ENCODE assay signal across 8 cellular contexts in genomic region chr5:32585446-32586250, GRCh38. TPM values are rescaled to one million over a fixed set of nuclear protein-coding genes. Genes with fewer than 3 reads are reported as not detected.
DNase-seq lines count a peak whose midpoint lies in the region; ATAC-seq and TF ChIP-seq lines count a peak whose summit lies in the region.

SUB1 (plus strand) TSS chr5:32585557; CDS start chr5:32588513, 2,956 bp downstream.

- peak within 1 kb of the TSS; percentile 96 for H3K4me3 ChIP-seq in GM06990 (replicated peaks; ENCODE audit: low read depth, low read length)
- H3K4me3 ChIP-seq in SK-N-SH (ENCODE audit: low read depth in 2 of 2, low read length in 1 of 2): peak within 1 kb of the TSS; percentile 78
- H3K4me3 ChIP-seq in testis: peak within 1 kb of the TSS; percentile 100

- H3K9me3 ChIP-seq in SK-N-SH: no peaks in the 10 kb centered on the region
- H3K9me3 ChIP-seq in testis: no peaks in the 10 kb centered on the region

- H3K27me3 ChIP-seq in GM06990 (replicated peaks; ENCODE audit: control insufficient read depth, insufficient read depth, low read length) (no peaks in the 10 kb centered on the region), SK-N-SH (ENCODE audit: insufficient read depth) (no peaks in the 10 kb centered on the region), testis (no peaks in the 10 kb centered on the region)

- TF ChIP-seq CTCF in GM06990 (IDR thresholded peaks at IDR 0.05; ENCODE audit: insufficient read depth, low read length, poor library complexity, severe bottlenecking): no peak
- TF ChIP-seq CTCF in SK-N-SH (IDR thresholded peaks at IDR 0.05): peak; percentile 29; the same call in 1 of the 2 replicates
- TF ChIP-seq CTCF in omental fat pad (IDR thresholded peaks at IDR 0.05): no peak
- TF ChIP-seq CTCF in testis (IDR thresholded peaks at IDR 0.05): peak in 1 of 3 experiments; percentile 9

- intact Hi-C loops in testis (cut with DNase I; ENCODE audit: low total_unique reads): loop anchor here (5.0 kb wide), 1 partner anchor 93 kb away; no protein-coding TSS in a partner anchor

- CTCF ChIA-PET in SK-N-SH (lab: Yijun Ruan, JAX): interaction anchor here (0.7 to 1.3 kb wide), 7 partner anchors 27 to 761 kb away, joined by 3 to 13 read pairs (median 3); no protein-coding TSS in a partner anchor

- WGBS in SK-N-SH (ENCODE audit: low lambda C conversion rate): under 1% methylated on average over 66 of the region's 86 CpGs
- WGBS in testis, 2 donors: 1% methylated on average over 50 to 74 of the region's 86 CpGs

- POLR2A ChIA-PET in SK-N-SH (lab: Yijun Ruan, JAX): no interaction called here

- TF ChIP-seq RAD21 in SK-N-SH (IDR thresholded peaks at IDR 0.05; ENCODE audit: low read length): no peak

- peak; percentile 44 for ATAC-seq in HG02588 (IDR thresholded peaks at IDR 0.05; ENCODE audit: unreplicated experiment)
- peak; percentile 83 for ATAC-seq in omental fat pad (ENCODE audit: low FRiP score)

- peak within 1 kb of the TSS; percentile 92 to 99 for H3K27ac ChIP-seq in SK-N-SH (ENCODE audit: low read depth in 2 of 2, low read length in 1 of 2)
- H3K27ac ChIP-seq in testis: peak within 1 kb of the TSS; percentile 100

- peak within 1 kb of the TSS; percentile 95 for H3K4me2 ChIP-seq in SK-N-SH

- H3K9me2 ChIP-seq in SK-N-SH: no peaks in the 10 kb centered on the region

- no peak; a peak in 1 of 4 replicates for TF ChIP-seq EP300 in SK-N-SH (IDR thresholded peaks at IDR 0.05; ENCODE audit: borderline replicate concordance in 1 of 2, low read depth in 1 of 2, low read length in 1 of 2)

- H4K20me1 ChIP-seq in SK-N-SH (ENCODE audit: insufficient read depth): peaks cover 45% of the 10 kb centered on the region

- no peaks in the 10 kb centered on the region; the same call in 1 of the 2 replicates for H3K36me3 ChIP-seq in GM06990 (ENCODE audit: control insufficient read depth, insufficient read depth, low read length)
- H3K36me3 ChIP-seq in SK-N-SH (replicated peaks in 1 of 2; ENCODE audit: control insufficient read depth in 1 of 2, insufficient read depth in 2 of 2, low read length in 1 of 2): peaks cover 8 to 30% of the 10 kb centered on the region in 2 experiments
- no peaks in the 10 kb centered on the region for H3K36me3 ChIP-seq in testis (ENCODE audit: low read depth, missing control alignments)

- H3K79me2 ChIP-seq in SK-N-SH (ENCODE audit: insufficient read depth): peaks cover 53% of the 10 kb centered on the region

- peak within 1 kb of the TSS; percentile 86 for H2AFZ ChIP-seq in SK-N-SH (ENCODE audit: low read depth)

- TF ChIP-seq POLR2A in testis (IDR thresholded peaks at IDR 0.05): peak; percentile 68

- H3K9ac ChIP-seq in SK-N-SH: peak within 1 kb of the TSS; percentile 100

- DNase-seq in GM06990 (ENCODE audit: extremely low read depth, insufficient read length): peak; percentile 95
- DNase-seq in NCI-H1048 (lab: John Stamatoyannopoulos, UW): peak; percentile 77
- peak; percentile 96 for DNase-seq in SK-N-SH
- peak; percentile 95 for DNase-seq in activated naive CD4-positive, alpha-beta T cell treated with anti-CD3 and anti-CD28 coated beads, Interleukin-2, amount 50 U/mL, for 16 hours
- DNase-seq in glomerular endothelial cell (ENCODE audit: extremely low read depth, low read depth, low spot score): peak; percentile 64
- peak; percentile 89 for DNase-seq in omental fat pad (ENCODE audit: low spot score)
- peak; percentile 95 for DNase-seq in testis

- H3F3A ChIP-seq in SK-N-SH (replicated peaks; ENCODE audit: insufficient read depth): peaks cover 29% of the 10 kb centered on the region

- H3K4me1 ChIP-seq in SK-N-SH (ENCODE audit: control insufficient read depth in 1 of 2, insufficient read depth in 2 of 2, low read depth in 1 of 2, low read length in 1 of 2) (peaks cover 5 to 7% of the 10 kb centered on the region in 2 experiments; a peak in 3 of 4 replicates), testis (peaks cover 15% of the 10 kb centered on the region)

TF ChIP-seq in SK-N-SH, 30 proteins besides CTCF, POLR2A, EP300 and RAD21 (continues in another document):
- TF ChIP-seq GABPA (IDR thresholded peaks at IDR 0.05; ENCODE audit: low read depth): peak; percentile 71
- TF ChIP-seq NRF1 (IDR thresholded peaks at IDR 0.05; ENCODE audit: low read depth, low read length): no peak
- TF ChIP-seq, protein P1, sequence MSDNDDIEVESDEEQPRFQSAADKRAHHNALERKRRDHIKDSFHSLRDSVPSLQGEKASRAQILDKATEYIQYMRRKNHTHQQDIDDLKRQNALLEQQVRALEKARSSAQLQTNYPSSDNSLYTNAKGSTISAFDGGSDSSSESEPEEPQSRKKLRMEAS (IDR thresholded peaks at IDR 0.05; ENCODE audit: low read depth): peak; percentile 71
- no peak for TF ChIP-seq MEF2A (IDR thresholded peaks at IDR 0.05; ENCODE audit: borderline replicate concordance, low read depth)
- no peak for TF ChIP-seq FOSL2 (IDR thresholded peaks at IDR 0.05; ENCODE audit: borderline replicate concordance, low read depth)
- TF ChIP-seq TEAD4 (IDR thresholded peaks at IDR 0.05; ENCODE audit: borderline replicate concordance, insufficient read depth): 0 out of 2 replicates have a peak, but pooled peaks have one; percentile 17
- no peak for TF ChIP-seq CHD2 (IDR thresholded peaks at IDR 0.05; ENCODE audit: low read length, partially characterized antibody)
- TF ChIP-seq, protein P2, sequence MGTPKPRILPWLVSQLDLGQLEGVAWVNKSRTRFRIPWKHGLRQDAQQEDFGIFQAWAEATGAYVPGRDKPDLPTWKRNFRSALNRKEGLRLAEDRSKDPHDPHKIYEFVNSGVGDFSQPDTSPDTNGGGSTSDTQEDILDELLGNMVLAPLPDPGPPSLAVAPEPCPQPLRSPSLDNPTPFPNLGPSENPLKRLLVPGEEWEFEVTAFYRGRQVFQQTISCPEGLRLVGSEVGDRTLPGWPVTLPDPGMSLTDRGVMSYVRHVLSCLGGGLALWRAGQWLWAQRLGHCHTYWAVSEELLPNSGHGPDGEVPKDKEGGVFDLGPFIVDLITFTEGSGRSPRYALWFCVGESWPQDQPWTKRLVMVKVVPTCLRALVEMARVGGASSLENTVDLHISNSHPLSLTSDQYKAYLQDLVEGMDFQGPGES (IDR thresholded peaks at IDR 0.05; ENCODE audit: low read depth, low read length): no peak
- no peak; the same call in 1 of the 2 replicates for TF ChIP-seq NFIC (IDR thresholded peaks at IDR 0.05; ENCODE audit: borderline replicate concordance)
- TF ChIP-seq RFX5 (IDR thresholded peaks at IDR 0.05; ENCODE audit: low read length): no peak
- 0 out of 2 replicates have a peak, but pooled peaks have one; percentile 4 for TF ChIP-seq SMC3 (IDR thresholded peaks at IDR 0.05; ENCODE audit: low read depth, low read length)
- no peak for TF ChIP-seq FOXM1 (IDR thresholded peaks at IDR 0.05; ENCODE audit: low read depth)
- TF ChIP-seq RCOR1 (IDR thresholded peaks at IDR 0.05; ENCODE audit: low read length): 0 out of 2 replicates have a peak, but pooled peaks have one; percentile 29
- TF ChIP-seq, protein P3, sequence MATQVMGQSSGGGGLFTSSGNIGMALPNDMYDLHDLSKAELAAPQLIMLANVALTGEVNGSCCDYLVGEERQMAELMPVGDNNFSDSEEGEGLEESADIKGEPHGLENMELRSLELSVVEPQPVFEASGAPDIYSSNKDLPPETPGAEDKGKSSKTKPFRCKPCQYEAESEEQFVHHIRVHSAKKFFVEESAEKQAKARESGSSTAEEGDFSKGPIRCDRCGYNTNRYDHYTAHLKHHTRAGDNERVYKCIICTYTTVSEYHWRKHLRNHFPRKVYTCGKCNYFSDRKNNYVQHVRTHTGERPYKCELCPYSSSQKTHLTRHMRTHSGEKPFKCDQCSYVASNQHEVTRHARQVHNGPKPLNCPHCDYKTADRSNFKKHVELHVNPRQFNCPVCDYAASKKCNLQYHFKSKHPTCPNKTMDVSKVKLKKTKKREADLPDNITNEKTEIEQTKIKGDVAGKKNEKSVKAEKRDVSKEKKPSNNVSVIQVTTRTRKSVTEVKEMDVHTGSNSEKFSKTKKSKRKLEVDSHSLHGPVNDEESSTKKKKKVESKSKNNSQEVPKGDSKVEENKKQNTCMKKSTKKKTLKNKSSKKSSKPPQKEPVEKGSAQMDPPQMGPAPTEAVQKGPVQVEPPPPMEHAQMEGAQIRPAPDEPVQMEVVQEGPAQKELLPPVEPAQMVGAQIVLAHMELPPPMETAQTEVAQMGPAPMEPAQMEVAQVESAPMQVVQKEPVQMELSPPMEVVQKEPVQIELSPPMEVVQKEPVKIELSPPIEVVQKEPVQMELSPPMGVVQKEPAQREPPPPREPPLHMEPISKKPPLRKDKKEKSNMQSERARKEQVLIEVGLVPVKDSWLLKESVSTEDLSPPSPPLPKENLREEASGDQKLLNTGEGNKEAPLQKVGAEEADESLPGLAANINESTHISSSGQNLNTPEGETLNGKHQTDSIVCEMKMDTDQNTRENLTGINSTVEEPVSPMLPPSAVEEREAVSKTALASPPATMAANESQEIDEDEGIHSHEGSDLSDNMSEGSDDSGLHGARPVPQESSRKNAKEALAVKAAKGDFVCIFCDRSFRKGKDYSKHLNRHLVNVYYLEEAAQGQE (IDR thresholded peaks at IDR 0.05; ENCODE audit: low read depth, low read length): peak; percentile 64; the same call in 1 of the 2 replicates
- no peak for TF ChIP-seq JUND (IDR thresholded peaks at IDR 0.05)
- TF ChIP-seq, protein P4, sequence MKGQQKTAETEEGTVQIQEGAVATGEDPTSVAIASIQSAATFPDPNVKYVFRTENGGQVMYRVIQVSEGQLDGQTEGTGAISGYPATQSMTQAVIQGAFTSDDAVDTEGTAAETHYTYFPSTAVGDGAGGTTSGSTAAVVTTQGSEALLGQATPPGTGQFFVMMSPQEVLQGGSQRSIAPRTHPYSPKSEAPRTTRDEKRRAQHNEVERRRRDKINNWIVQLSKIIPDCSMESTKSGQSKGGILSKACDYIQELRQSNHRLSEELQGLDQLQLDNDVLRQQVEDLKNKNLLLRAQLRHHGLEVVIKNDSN (IDR thresholded peaks at IDR 0.05; ENCODE audit: borderline replicate concordance, low read depth): peak; percentile 98

RNA-seq across cellular contexts. Expression of gene SUB1, which starts in this region (rescaled TPM):
- polyA plus RNA-seq in SK-N-SH (2012; rRNA removed) (50.8 and 55.4 TPM in 2 replicates), testis (ENCODE audit: insufficient read depth, low read depth, low replicate concordance) (195 TPM)
- polyA plus RNA-seq in SK-N-SH (2012; cell fraction: cytosol; rRNA removed): 77.3 and 209 TPM in 2 replicates
- 17.9 and 39.8 TPM in 2 replicates for polyA plus RNA-seq in SK-N-SH (2012; cell fraction: nucleus; rRNA removed)
- total RNA-seq in glomerular endothelial cell (206 and 228 TPM in 2 replicates), omental fat pad (100 to 1,000 TPM; 202 to 235 (median 223) TPM), testis (100 to 1,000 TPM; 147 to 210 TPM)

Comparison
In these comparisons a context has a peak if more than half of its experiments do, and no peak if none do; other contexts are left out.
1. Peak in every context shown above with its lines: DNase-seq, ATAC-seq, H3K4me3 ChIP-seq and H3K27ac ChIP-seq.